In genomic region chr17:65526854-65527253, GRCh38 we compare ENCODE assay signal across 6 cellular contexts. TPM values are rescaled to one million over a fixed set of nuclear protein-coding genes. Genes with fewer than 3 reads are reported as not detected.
DNase-seq lines count a peak whose midpoint lies in the region; ATAC-seq, FAIRE-seq and TF ChIP-seq lines count a peak whose summit lies in the region.
"Not testable (repeated sequence)": the region's sequence is repeated elsewhere in the genome, so short reads cannot be mapped to it uniquely, and the experiment has no call there.

No MANE protein-coding gene starts in this region.

- TF ChIP-seq CTCF in HEK293 (tag by site-specific recombination; IDR thresholded peaks at IDR 0.05); HepG2 (CRISPR knock-in tag; IDR thresholded peaks at IDR 0.05); nephron (IDR thresholded peaks at IDR 0.05; ENCODE audit: unreplicated experiment in 3 of 3): not testable (repeated sequence)

- not testable (repeated sequence) for H3K79me2 ChIP-seq in HepG2 (ENCODE audit: insufficient read depth, low read length)

- H3K4me3 Mint-ChIP-seq in CD4-positive, alpha-beta memory T cell; nephron: not testable (repeated sequence)

- not testable (repeated sequence) for H3K27me3 Mint-ChIP-seq in CD4-positive, alpha-beta memory T cell; nephron (ENCODE audit: low read depth)

- H3K9me3 ChIP-seq in CD4-positive, alpha-beta memory T cell (ENCODE audit: control insufficient read depth in 1 of 2, low read length in 2 of 2); HEK293 (ENCODE audit: control insufficient read depth, insufficient read depth, low read depth, low read length); HepG2 (ENCODE audit: low read length): not testable (repeated sequence)

- CTCF ChIA-PET in CD4-positive, alpha-beta memory T cell (lab: Charles Lee; ENCODE audit: partially characterized antibody); HEK293 (lab: Yijun Ruan, JAX); HepG2 (lab: Yijun Ruan, JAX; ENCODE audit: low intra/inter-chr PET ratio, low total read pairs): not testable (repeated sequence)

- H4K20me1 ChIP-seq in HepG2 (ENCODE audit: insufficient read depth, low read length): peaks cover 33% of the 10 kb centered on the region

- H3K4me2 ChIP-seq in HepG2 (ENCODE audit: low read depth, low read length): not testable (repeated sequence)

- POLR2A ChIA-PET in CD4-positive, alpha-beta memory T cell (lab: Charles Lee; ENCODE audit: partially characterized antibody); HepG2 (lab: Yijun Ruan, JAX): not testable (repeated sequence)
- POLR2A ChIA-PET in HEK293 (lab: Yijun Ruan, JAX): interaction anchor here (0.7 kb wide), 1 partner anchor 114 kb away, joined by 7 read pairs; no protein-coding TSS in a partner anchor

- H3K36me3 ChIP-seq in CD4-positive, alpha-beta memory T cell (ENCODE audit: insufficient read depth, low read length): not testable (repeated sequence)
- H3K36me3 ChIP-seq in HEK293 (ENCODE audit: control insufficient read depth in 2 of 2, insufficient read depth in 1 of 2, low read length in 2 of 2) (peaks cover 0 to 32% of the 10 kb centered on the region in 2 experiments; a peak in 1 of 3 replicates), HepG2 (replicated peaks in 1 of 2; ENCODE audit: control insufficient read depth in 1 of 2, insufficient read depth in 2 of 2, low read length in 2 of 2) (peaks cover 18 to 32% of the 10 kb centered on the region in 2 experiments)

- in situ Hi-C loops in HepG2 (cut with HindIII; ENCODE audit: extremely low pct_ligation_motif_present, low pct_unique_long_range_greater_than_20kb): loop anchor here (25.0 kb wide), 1 partner anchor 635 kb away; no protein-coding TSS in a partner anchor

- peak; percentile 30 for FAIRE-seq in HepG2 (lab: Jason Lieb, UNC)

- peaks cover 25 to 34% of the 10 kb centered on the region in 2 donors for H3K36me3 Mint-ChIP-seq in CD4-positive, alpha-beta memory T cell
- H3K36me3 Mint-ChIP-seq in nephron (ENCODE audit: low read depth): peaks cover 38% of the 10 kb centered on the region

- H2AFZ ChIP-seq in HepG2 (ENCODE audit: low read length): not testable (repeated sequence)

- TF ChIP-seq EP300 in HepG2 (IDR thresholded peaks at IDR 0.05; ENCODE audit: low read depth in 2 of 2, low read length in 2 of 2); HepG2 (CRISPR knock-in tag; IDR thresholded peaks at IDR 0.05; ENCODE audit: borderline replicate concordance): not testable (repeated sequence)

- not testable (repeated sequence) for DNase-seq in CD4-positive, alpha-beta memory T cell; HepG2 (ENCODE audit: low spot score)
- peak; percentile 16 for DNase-seq in activated effector memory CD4-positive, alpha-beta T cell treated with anti-CD3 and anti-CD28 coated beads, Interleukin-2, amount 50 U/mL, for 16 hours
- peak; percentile 20 for DNase-seq in amniotic epithelial cell (ENCODE audit: low read depth)

- H3K4me1 Mint-ChIP-seq in CD4-positive, alpha-beta memory T cell: peaks cover 31 to 33% (median 32%) of the 10 kb centered on the region in 4 donors
- H3K4me1 Mint-ChIP-seq in nephron: peaks cover 49% of the 10 kb centered on the region

- H3K27ac Mint-ChIP-seq in CD4-positive, alpha-beta memory T cell: peak overlapping the region in 4 of 7 donors; percentile 42 to 90 (median 60)
- H3K27ac Mint-ChIP-seq in nephron: peak overlapping the region in 2 of 3 experiments; percentile 30 to 75

- WGBS in HepG2 (ENCODE audit: low lambda C conversion rate): 67% methylated on average over 7 of the region's 7 CpGs

- not testable (repeated sequence) for H3K27me3 ChIP-seq in CD4-positive, alpha-beta memory T cell (ENCODE audit: insufficient read depth, low read length); HepG2 (ENCODE audit: control insufficient read depth in 1 of 2, insufficient read depth in 2 of 2, low read length in 2 of 2)

- not testable (repeated sequence) for H3K9ac ChIP-seq in HepG2 (ENCODE audit: insufficient read depth, low read depth, low read length)

- ATAC-seq in HepG2: not testable (repeated sequence)

- not testable (repeated sequence) for BruUV-seq in HepG2 (replicated peaks; lab: Mats Ljungman, UMichigan)

- H3K9me3 Mint-ChIP-seq in CD4-positive, alpha-beta memory T cell; nephron: not testable (repeated sequence)

- not testable (repeated sequence) for H3K27ac ChIP-seq in CD4-positive, alpha-beta memory T cell (ENCODE audit: low read depth, low read length); HEK293 (ENCODE audit: extremely low read depth, low read depth, low read length); HepG2 (ENCODE audit: extremely low read length, insufficient read depth, low read length)

- H3K4me3 ChIP-seq in CD4-positive, alpha-beta memory T cell (ENCODE audit: low read length in 2 of 2); HEK293 (ENCODE audit: low read depth, low read length); HepG2 (replicated peaks in 1 of 3; ENCODE audit: insufficient read depth in 1 of 3, low read depth in 2 of 3, low read length in 3 of 3): not testable (repeated sequence)

- TF ChIP-seq RAD21 in HepG2 (CRISPR knock-in tag; IDR thresholded peaks at IDR 0.05): not testable (repeated sequence)

- peaks cover 30% of the 10 kb centered on the region for H3K4me1 ChIP-seq in CD4-positive, alpha-beta memory T cell (ENCODE audit: insufficient read depth, low read length)
- H3K4me1 ChIP-seq in HEK293 (ENCODE audit: control insufficient read depth, insufficient read depth, low read length): peaks cover 16% of the 10 kb centered on the region
- peaks cover 69% of the 10 kb centered on the region for H3K4me1 ChIP-seq in HepG2 (ENCODE audit: insufficient read depth, low read length)

- not testable (repeated sequence) for TF ChIP-seq POLR2A in HepG2 (IDR thresholded peaks at IDR 0.05; ENCODE audit: insufficient read depth in 1 of 2, low read depth in 2 of 2, low read length in 2 of 2)

- intact Hi-C loops in CD4-positive, alpha-beta memory T cell (cut with micrococcal nuclease); HepG2 (cut with micrococcal nuclease; ENCODE audit: unreplicated experiment): not testable (repeated sequence)

TF ChIP-seq in HEK293, 187 proteins besides CTCF, POLR2A, EP300 and RAD21:
- TF ChIP-seq ZNF362 (tag by site-specific recombination; IDR thresholded peaks at IDR 0.05): 0 out of 2 replicates have a peak, but pooled peaks have one; percentile 16

TF ChIP-seq in HepG2, 621 proteins besides CTCF, POLR2A, EP300 and RAD21 (continues in another document):
- peak; percentile 66; the same call in 1 of the 2 replicates for TF ChIP-seq CEBPG (CRISPR knock-in tag; IDR thresholded peaks at IDR 0.05)
- peak; percentile 56 for TF ChIP-seq CEBPB (IDR thresholded peaks at IDR 0.05; ENCODE audit: borderline replicate concordance, low read depth, low read length)
- TF ChIP-seq ZNF770 (CRISPR knock-in tag; IDR thresholded peaks at IDR 0.05): 0 out of 2 replicates have a peak, but pooled peaks have one; percentile 16

RNA-seq across cellular contexts. Expression of gene AXIN2, which starts 34.6 kb away (rescaled TPM):
- 10 to 100 TPM; 30.1 to 30.3 TPM for total RNA-seq in CD4-positive, alpha-beta memory T cell
- polyA plus RNA-seq in CD4-positive, alpha-beta memory T cell: 10 to 100 TPM in 1 of 2 donors, 1 to 10 TPM in 1; 3.4 to 11.8 TPM
- 53.8 and 58.6 TPM in 2 replicates for total RNA-seq in HepG2 (2016; rRNA removed; fragmentation: Illumina TruSeq; extraction: Trizol)
- 12.0 and 13.7 TPM in 2 replicates for total RNA-seq in HepG2 (2016; cell fraction: cytosol; rRNA removed; fragmentation: Illumina TruSeq; extraction: Trizol; ENCODE audit: low read depth)
- total RNA-seq in HepG2 (2016; cell fraction: insoluble cytoplasmic fraction; rRNA removed; fragmentation: Illumina TruSeq; extraction: Trizol): 45.1 and 59.6 TPM in 2 replicates
- total RNA-seq in HepG2 (2016; cell fraction: membrane; rRNA removed; fragmentation: Illumina TruSeq; extraction: Trizol): 27.0 and 28.7 TPM in 2 replicates
- total RNA-seq in HepG2 (2016; cell fraction: nucleus; rRNA removed; fragmentation: Illumina TruSeq; extraction: Trizol): 79.3 and 81.9 TPM in 2 replicates
- 55.0 and 63.4 TPM in 2 replicates for polyA plus RNA-seq in HepG2 (2011; rRNA removed)
- 29.9 and 39.9 TPM in 2 replicates for polyA plus RNA-seq in HepG2 (2011; cell fraction: cytosol; rRNA removed)
- 126 and 210 TPM in 2 replicates for polyA plus RNA-seq in HepG2 (2011; cell fraction: nucleus; rRNA removed)
- 55.5 and 56.3 TPM in 2 replicates for polyA plus RNA-seq in HepG2 (2012)
- 2.0 and 2.2 TPM in 2 replicates for polyA plus RNA-seq in HepG2 (2016; cell fraction: cytosol; fragmentation: Illumina TruSeq; extraction: Trizol; ENCODE audit: low read depth)
- 34.3 and 44.8 TPM in 2 replicates for polyA plus RNA-seq in HepG2 (2016; cell fraction: insoluble cytoplasmic fraction; fragmentation: Illumina TruSeq; extraction: Trizol; ENCODE audit: low read depth)
- polyA plus RNA-seq in HepG2 (2016; cell fraction: membrane; fragmentation: Illumina TruSeq; extraction: Trizol; ENCODE audit: low read depth): 9.2 and 9.3 TPM in 2 replicates
- polyA plus RNA-seq in HepG2 (2016; cell fraction: nucleus; fragmentation: Illumina TruSeq; extraction: Trizol; ENCODE audit: insufficient read depth, low read depth): 115 and 117 TPM in 2 replicates
- polyA minus RNA-seq in HepG2 (2011; rRNA and poly(A)+ RNA removed; ENCODE audit: low replicate concordance): 0.09 and 105 TPM in 2 replicates
- polyA minus RNA-seq in HepG2 (2011; cell fraction: cytosol; rRNA and poly(A)+ RNA removed): 43.2 and 45.6 TPM in 2 replicates
- 175 and 211 TPM in 2 replicates for polyA minus RNA-seq in HepG2 (2011; cell fraction: nucleus; rRNA and poly(A)+ RNA removed)
